1 cellular context compared by ENCODE assay signal in the genomic region with DNA sequence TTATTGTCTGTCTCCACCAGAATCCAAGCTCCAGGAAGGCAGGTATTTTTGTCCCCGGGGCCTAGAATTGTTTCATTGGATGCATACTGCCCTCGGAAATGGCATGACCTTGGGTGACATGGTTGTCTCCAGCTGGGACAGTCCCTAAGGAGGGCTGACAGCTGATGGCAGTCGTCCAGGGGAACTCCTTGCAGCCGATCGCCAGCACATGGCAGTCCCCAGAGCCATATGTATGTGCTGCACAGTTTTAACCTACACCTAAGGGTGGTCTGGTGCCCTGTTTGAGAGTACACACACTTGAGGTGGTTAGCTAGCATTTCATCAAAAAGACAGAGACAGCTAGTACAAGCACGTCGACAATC.
TF ChIP-seq lines count a peak whose summit lies in the region.

No MANE protein-coding gene starts in this region.

TF ChIP-seq in H1, 55 proteins besides CTCF, POLR2A, EP300 and RAD21:
- TF ChIP-seq YY1 (IDR thresholded peaks at IDR 0.05; ENCODE audit: low read depth, low read length) (no peak), SUZ12 (IDR thresholded peaks at IDR 0.05; ENCODE audit: low read length) (no peak), RFX5 (IDR thresholded peaks at IDR 0.05; ENCODE audit: borderline replicate concordance, low read depth, low read length) (no peak), SP4 (IDR thresholded peaks at IDR 0.05; ENCODE audit: low read length) (no peak), CBX8 (IDR thresholded peaks at IDR 0.05; ENCODE audit: borderline replicate concordance, low read depth, low read length) (no peak), SP2 (IDR thresholded peaks at IDR 0.05; ENCODE audit: low read length) (no peak), KDM1A (IDR thresholded peaks at IDR 0.05; ENCODE audit: borderline replicate concordance, low read length) (no peak), JUN (IDR thresholded peaks at IDR 0.05; ENCODE audit: low read depth, low read length) (no peak)
TF ChIP-seq in H1: peak in this region for 0.
